ENCODE assay signal across 26 cellular contexts in the genomic region with DNA sequence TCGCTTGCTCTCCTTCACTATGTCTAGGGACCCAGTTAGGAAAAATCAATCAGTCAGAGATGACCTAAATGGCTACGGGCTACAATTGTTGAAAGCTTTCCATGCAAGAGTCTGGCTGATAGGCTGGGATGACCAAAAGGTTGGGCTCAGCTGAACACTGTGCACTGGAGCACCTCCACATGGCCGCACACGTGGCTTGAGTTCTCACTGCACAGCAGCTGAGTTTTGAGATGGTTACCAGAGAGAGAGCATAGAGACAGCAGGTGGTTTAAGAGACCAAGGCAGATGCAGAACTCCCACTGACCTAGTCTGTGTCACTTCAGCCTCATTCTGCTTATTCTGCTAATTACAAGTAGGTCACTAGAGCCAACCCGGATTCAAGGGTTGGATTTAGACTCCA.
"Had no signal": no experiment of that assay in that cellular context is flagged by ENCODE, and none has a peak within 500 bp of the region (broad histone marks: within the 10 kb centered on the region; RNA-seq: fewer than 3 reads in every experiment).

No MANE protein-coding gene starts in this region.

- ATAC-seq: activated CD4-positive, alpha-beta T cell treated with anti-CD3 and anti-CD28 coated beads for 36 hours; activated naive CD4-positive, alpha-beta T cell treated with anti-CD3 and anti-CD28 coated beads, Interleukin-2, amount 50 U/mL, for 72 hours; activated T-cell treated with anti-CD3 and anti-CD28 coated beads, Interleukin-2, amount 50 U/mL, for 72 hours; effector memory CD8-positive, alpha-beta T cell; foreskin keratinocyte; gastrocnemius medialis; T-helper 17 cell had no signal

- H3K36me3 ChIP-seq: ascending aorta, esophagus muscularis mucosa, gastrocnemius medialis had no signal

- DNase-seq: activated CD4-positive, alpha-beta memory T cell treated with anti-CD3 and anti-CD28 coated beads, Interleukin-2, amount 10 ng/mL, durations not matched to agents 7 days and 5 days; activated CD4-positive, alpha-beta T cell treated with anti-CD3 and anti-CD28 coated beads for 36 hours; activated CD4-positive, alpha-beta T cell treated with anti-CD3 and anti-CD28 coated beads, Interleukin-2, amount 10 ng/mL, durations not matched to agents 24 days and 14 days; activated CD4-positive, alpha-beta T cell treated with anti-CD3 and anti-CD28 coated beads, Interleukin-2, amount 50 U/mL, for 4 hours; activated CD4-positive, CD25-positive, alpha-beta regulatory T cell; activated CD4-positive, CD25-positive, alpha-beta regulatory T cell treated with anti-CD3 and anti-CD28 coated beads, Interleukin-2, amount 50 U/mL, for 72 hours; activated CD8-positive, alpha-beta memory T cell treated with anti-CD3 and anti-CD28 coated beads, Interleukin-2, amount 50 U/mL, for 48 hours; activated gamma-delta T cell; activated naive CD4-positive, alpha-beta T cell; activated naive CD4-positive, alpha-beta T cell treated with anti-CD3 and anti-CD28 coated beads, Interleukin-2, amount 10 ng/mL, durations not matched to agents 7 days and 5 days; activated naive CD8-positive, alpha-beta T cell treated with anti-CD3 and anti-CD28 coated beads, Interleukin-2, amount 10 ng/mL, durations not matched to agents 7 days and 5 days; activated T-cell treated with anti-CD3 and anti-CD28 coated beads for 4 hours; activated T-cell treated with anti-CD3 and anti-CD28 coated beads, Interleukin-2, amount 50 U/mL, for 24 hours; activated T-cell treated with anti-CD3 and anti-CD28 coated beads, Interleukin-2, amount 50 U/mL, for 72 hours; dorsolateral prefrontal cortex; effector memory CD8-positive, alpha-beta T cell; erythroblast; foreskin keratinocyte; gastrocnemius medialis; T-helper 1 cell; T-helper 17 cell; T1000 had no signal

- H3K4me1 ChIP-seq: ascending aorta, esophagus muscularis mucosa, foreskin keratinocyte, gastrocnemius medialis had no signal

- H3K27me3 ChIP-seq: ascending aorta, dorsolateral prefrontal cortex, esophagus muscularis mucosa, foreskin keratinocyte, gastrocnemius medialis had no signal

- H3K4me3 ChIP-seq: ascending aorta, coronary artery, dorsolateral prefrontal cortex, esophagus muscularis mucosa, gastrocnemius medialis had no signal

- H3K9me3 ChIP-seq: ascending aorta, esophagus muscularis mucosa, gastrocnemius medialis had no signal

- H3K27ac ChIP-seq: ascending aorta, coronary artery, dorsolateral prefrontal cortex, esophagus muscularis mucosa, foreskin keratinocyte, gastrocnemius medialis had no signal
